In genomic region chr6:165249808-165250207, GRCh38 we compare ENCODE assay signal across 26 cellular contexts. TPM values are rescaled to one million over a fixed set of nuclear protein-coding genes. Genes with fewer than 3 reads are reported as not detected.
"Had no signal": no experiment of that assay in that cellular context is flagged by ENCODE, and none has a peak within 500 bp of the region (broad histone marks: within the 10 kb centered on the region; RNA-seq: fewer than 3 reads in every experiment).

No MANE protein-coding gene starts in this region.

- ATAC-seq: HepG2, Panc1, PC-3, T-cell had no signal

- H3K4me2 ChIP-seq: SK-N-SH had no signal

- H3K4me3 ChIP-seq: MG63 had no signal

- DNase-seq: IMR-90, Karpas-422, KG1, MG63, NCI-H1105, NCI-H1417, NCI-H1436 treated with DMSO at 0.1 percent for 48 hours, NCI-H1694, NCI-H187 treated with DMSO at 0.1 percent for 48 hours, NCI-H2081, NCI-H345, NCI-H446 treated with DMSO at 0.1 percent for 48 hours, NCI-H510A treated with DMSO at 0.1 percent for 48 hours, NCI-H526, NCI-H774, PC-3, SHP77, SK-N-SH, SW 1271, T-cell had no signal

- H3K9ac ChIP-seq: SK-N-SH had no signal

- H3K36me3 ChIP-seq: MG63 had no signal

- H3K27ac ChIP-seq: RWPE1 had no signal

- H3K9me3 ChIP-seq: MG63, SK-N-SH had no signal

- H3K27me3 ChIP-seq: MG63 had no signal

RNA-seq across cellular contexts. Expression of gene C6orf118, which starts 59.6 kb away (rescaled TPM):
- total RNA-seq: HepG2, HT1080, IMR-90, OCI-LY7, PC-3, SK-MEL-5, T-cell had no signal
- polyA plus RNA-seq: HepG2, IMR-90, SK-N-SH had no signal
